In genomic region chr9:79651251-79651795, GRCh38 we compare ENCODE assay signal across 13 cellular contexts.
DNase-seq lines count a peak whose midpoint lies in the region; ATAC-seq, FAIRE-seq and TF ChIP-seq lines count a peak whose summit lies in the region.
"Had no signal": no experiment of that assay in that cellular context is flagged by ENCODE, and none has a peak within 500 bp of the region (broad histone marks: within the 10 kb centered on the region; RNA-seq: fewer than 3 reads in every experiment).

No MANE protein-coding gene starts in this region.

- no peak overlapping the region for H3K4me3 ChIP-seq in SK-N-SH (ENCODE audit: low read depth in 2 of 2, low read length in 1 of 2)
- H3K4me3 ChIP-seq: GM12878, SK-N-MC had no signal

- no peaks in the 10 kb centered on the region for H3K36me3 Mint-ChIP-seq in natural killer cell
- H3K36me3 Mint-ChIP-seq in activated naive CD4-positive, alpha-beta T cell treated with anti-CD3 and anti-CD28 coated beads, Interleukin-2, amount 10 ng/mL, durations not matched to agents 7 days and 5 days = peaks cover 25% of the 10 kb centered on the region

- TF ChIP-seq POLR2A in GM12892 (IDR thresholded peaks at IDR 0.05; ENCODE audit: low read depth, low read length) = no peak

- no peak for TF ChIP-seq RAD21 in SK-N-SH (IDR thresholded peaks at IDR 0.05; ENCODE audit: low read length)

- TF ChIP-seq EP300 in SK-N-SH (IDR thresholded peaks at IDR 0.05; ENCODE audit: borderline replicate concordance in 1 of 2, low read depth in 1 of 2, low read length in 1 of 2) = no peak

- intact Hi-C loops in natural killer cell (cut with micrococcal nuclease) = no loop called here

- 96% methylated on average over 10 of the region's 10 CpGs for WGBS in SK-N-SH (ENCODE audit: low lambda C conversion rate)

- peaks cover 13% of the 10 kb centered on the region for H3F3A ChIP-seq in SK-N-SH (replicated peaks; ENCODE audit: insufficient read depth)

- H3K27me3 ChIP-seq in SK-N-SH (ENCODE audit: insufficient read depth) = no peaks in the 10 kb centered on the region

- H3K9me3 ChIP-seq in SK-N-SH = no peaks in the 10 kb centered on the region

- H3K4me2 ChIP-seq in SK-N-SH = no peak overlapping the region

- POLR2A ChIA-PET in SK-N-SH (lab: Yijun Ruan, JAX) = no interaction called here

- H3K27ac Mint-ChIP-seq in natural killer cell = peak overlapping the region; percentile 41 to 58
- H3K27ac Mint-ChIP-seq in activated naive CD4-positive, alpha-beta T cell treated with anti-CD3 and anti-CD28 coated beads, Interleukin-2, amount 10 ng/mL, durations not matched to agents 7 days and 5 days = no peak overlapping the region
- H3K27ac Mint-ChIP-seq: activated naive CD8-positive, alpha-beta T cell treated with anti-CD3 and anti-CD28 coated beads for 36 hours had no signal

- no peaks in the 10 kb centered on the region for H3K9me2 ChIP-seq in SK-N-SH

- H3K4me3 Mint-ChIP-seq in natural killer cell = no peak overlapping the region
- H3K4me3 Mint-ChIP-seq in activated naive CD4-positive, alpha-beta T cell treated with anti-CD3 and anti-CD28 coated beads, Interleukin-2, amount 10 ng/mL, durations not matched to agents 7 days and 5 days = no peak overlapping the region
- H3K4me3 Mint-ChIP-seq: activated naive CD8-positive, alpha-beta T cell treated with anti-CD3 and anti-CD28 coated beads for 36 hours had no signal

- no peaks in the 10 kb centered on the region for H3K9me3 Mint-ChIP-seq in natural killer cell
- H3K9me3 Mint-ChIP-seq in activated naive CD4-positive, alpha-beta T cell treated with anti-CD3 and anti-CD28 coated beads, Interleukin-2, amount 10 ng/mL, durations not matched to agents 7 days and 5 days = no peaks in the 10 kb centered on the region
- H3K9me3 Mint-ChIP-seq: activated naive CD8-positive, alpha-beta T cell treated with anti-CD3 and anti-CD28 coated beads for 36 hours had no signal

- H3K79me2 ChIP-seq in SK-N-SH (ENCODE audit: insufficient read depth) = peaks cover 80% of the 10 kb centered on the region

- CTCF ChIA-PET in activated naive CD4-positive, alpha-beta T cell treated with anti-CD3 and anti-CD28 coated beads, Interleukin-2, amount 10 ng/mL, durations not matched to agents 7 days and 5 days (lab: Charles Lee) = interaction anchor here (0.7 kb wide), 1 partner anchor 264 kb away, joined by 3 read pairs; no protein-coding TSS in a partner anchor
- CTCF ChIA-PET in SK-N-SH (lab: Yijun Ruan, JAX) = no interaction called here

- H3K27ac ChIP-seq in SK-N-SH (ENCODE audit: low read depth in 2 of 2, low read length in 1 of 2) = no peak overlapping the region
- H3K27ac ChIP-seq: SK-N-MC had no signal

- TF ChIP-seq CTCF in natural killer cell (IDR thresholded peaks at IDR 0.05) (no peak), GM20000 (IDR thresholded peaks at IDR 0.05; ENCODE audit: extremely low read depth, missing control alignments) (no peak), SK-N-SH (IDR thresholded peaks at IDR 0.05) (no peak)

- ATAC-seq in GM19455 (IDR thresholded peaks at IDR 0.05; ENCODE audit: unreplicated experiment) (peak; percentile 48), natural killer cell (peak in 2 of 3 donors; percentile 26 to 28)
- ATAC-seq: GM12878 had no signal

- peaks cover 30 to 38% of the 10 kb centered on the region in 2 experiments for H3K36me3 ChIP-seq in SK-N-SH (replicated peaks in 1 of 2; ENCODE audit: control insufficient read depth in 1 of 2, insufficient read depth in 2 of 2, low read length in 1 of 2)

- H3K4me1 Mint-ChIP-seq in natural killer cell = peaks cover 17 to 26% of the 10 kb centered on the region in 2 donors
- no peaks in the 10 kb centered on the region for H3K4me1 Mint-ChIP-seq in activated naive CD4-positive, alpha-beta T cell treated with anti-CD3 and anti-CD28 coated beads, Interleukin-2, amount 10 ng/mL, durations not matched to agents 7 days and 5 days

- H4K20me1 ChIP-seq in SK-N-SH (ENCODE audit: insufficient read depth) = peaks cover 10% of the 10 kb centered on the region; the same call in 1 of the 2 replicates

- no peak overlapping the region for H2AFZ ChIP-seq in SK-N-SH (ENCODE audit: low read depth)

- no peaks in the 10 kb centered on the region for H3K27me3 Mint-ChIP-seq in natural killer cell (ENCODE audit: low read depth in 2 of 2)
- no peaks in the 10 kb centered on the region for H3K27me3 Mint-ChIP-seq in activated naive CD4-positive, alpha-beta T cell treated with anti-CD3 and anti-CD28 coated beads, Interleukin-2, amount 10 ng/mL, durations not matched to agents 7 days and 5 days
- H3K27me3 Mint-ChIP-seq: activated naive CD8-positive, alpha-beta T cell treated with anti-CD3 and anti-CD28 coated beads for 36 hours had no signal

- H3K9ac ChIP-seq in SK-N-SH = no peak overlapping the region

- no peak for FAIRE-seq in GM12892 (lab: Jason Lieb, UNC)
- FAIRE-seq: GM12878, urothelium cell line had no signal

- peaks cover 0 to 10% of the 10 kb centered on the region in 2 experiments; a peak in 3 of 4 replicates for H3K4me1 ChIP-seq in SK-N-SH (ENCODE audit: control insufficient read depth in 1 of 2, insufficient read depth in 2 of 2, low read depth in 1 of 2, low read length in 1 of 2)

- peak; percentile 67 for DNase-seq in NCI-H1417 treated with DMSO at 0.1 percent for 48 hours (lab: John Stamatoyannopoulos, UW)
- DNase-seq in UCSD-AML1 (lab: John Stamatoyannopoulos, UW; ENCODE audit: unreplicated experiment) = peak; percentile 36
- DNase-seq in natural killer cell = no peak
- DNase-seq in activated naive CD4-positive, alpha-beta T cell treated with anti-CD3 and anti-CD28 coated beads, Interleukin-2, amount 10 ng/mL, durations not matched to agents 7 days and 5 days = no peak
- no peak for DNase-seq in GM12892 (ENCODE audit: insufficient read length)
- DNase-seq in GM20000 (ENCODE audit: low spot score) = no peak
- DNase-seq in SK-N-SH = no peak
- DNase-seq: activated naive CD8-positive, alpha-beta T cell treated with anti-CD3 and anti-CD28 coated beads for 36 hours; effector memory CD4-positive, alpha-beta T cell had no signal

TF ChIP-seq in SK-N-SH, 30 proteins besides CTCF, POLR2A, EP300 and RAD21:
- TF ChIP-seq GATA2 (CRISPR knock-in tag; IDR thresholded peaks at IDR 0.05) = no peak
- no peak for TF ChIP-seq NRF1 (IDR thresholded peaks at IDR 0.05; ENCODE audit: low read depth, low read length)
- no peak for TF ChIP-seq POLR2AphosphoS5 (IDR thresholded peaks at IDR 0.05; ENCODE audit: low read depth, low read length)
- TF ChIP-seq, protein P1, sequence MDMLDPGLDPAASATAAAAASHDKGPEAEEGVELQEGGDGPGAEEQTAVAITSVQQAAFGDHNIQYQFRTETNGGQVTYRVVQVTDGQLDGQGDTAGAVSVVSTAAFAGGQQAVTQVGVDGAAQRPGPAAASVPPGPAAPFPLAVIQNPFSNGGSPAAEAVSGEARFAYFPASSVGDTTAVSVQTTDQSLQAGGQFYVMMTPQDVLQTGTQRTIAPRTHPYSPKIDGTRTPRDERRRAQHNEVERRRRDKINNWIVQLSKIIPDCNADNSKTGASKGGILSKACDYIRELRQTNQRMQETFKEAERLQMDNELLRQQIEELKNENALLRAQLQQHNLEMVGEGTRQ (IDR thresholded peaks at IDR 0.05; ENCODE audit: borderline replicate concordance, low read depth, low read length) = no peak
- TF ChIP-seq JUND (IDR thresholded peaks at IDR 0.05) = no peak
- TF ChIP-seq FOSL2 (IDR thresholded peaks at IDR 0.05; ENCODE audit: borderline replicate concordance, low read depth) = no peak
- no peak for TF ChIP-seq GABPA (IDR thresholded peaks at IDR 0.05; ENCODE audit: low read depth)
- TF ChIP-seq MXI1 (IDR thresholded peaks at IDR 0.05; ENCODE audit: low read depth, low read length) = no peak

Comparison
In these comparisons a context has a peak if more than half of its experiments do, and no peak if none do; other contexts are left out.
1. DNase-seq: peak in NCI-H1417 treated with DMSO at 0.1 percent for 48 hours (single experiment) and UCSD-AML1 (single experiment); none in natural killer cell (single experiment), activated naive CD4-positive, alpha-beta T cell treated with anti-CD3 and anti-CD28 coated beads, Interleukin-2, amount 10 ng/mL, durations not matched to agents 7 days and 5 days (single experiment), GM12892 (single experiment), GM20000 (single experiment) and SK-N-SH (single experiment).